Comparison of ENCODE assay signal across 8 cellular contexts in the genomic region with DNA sequence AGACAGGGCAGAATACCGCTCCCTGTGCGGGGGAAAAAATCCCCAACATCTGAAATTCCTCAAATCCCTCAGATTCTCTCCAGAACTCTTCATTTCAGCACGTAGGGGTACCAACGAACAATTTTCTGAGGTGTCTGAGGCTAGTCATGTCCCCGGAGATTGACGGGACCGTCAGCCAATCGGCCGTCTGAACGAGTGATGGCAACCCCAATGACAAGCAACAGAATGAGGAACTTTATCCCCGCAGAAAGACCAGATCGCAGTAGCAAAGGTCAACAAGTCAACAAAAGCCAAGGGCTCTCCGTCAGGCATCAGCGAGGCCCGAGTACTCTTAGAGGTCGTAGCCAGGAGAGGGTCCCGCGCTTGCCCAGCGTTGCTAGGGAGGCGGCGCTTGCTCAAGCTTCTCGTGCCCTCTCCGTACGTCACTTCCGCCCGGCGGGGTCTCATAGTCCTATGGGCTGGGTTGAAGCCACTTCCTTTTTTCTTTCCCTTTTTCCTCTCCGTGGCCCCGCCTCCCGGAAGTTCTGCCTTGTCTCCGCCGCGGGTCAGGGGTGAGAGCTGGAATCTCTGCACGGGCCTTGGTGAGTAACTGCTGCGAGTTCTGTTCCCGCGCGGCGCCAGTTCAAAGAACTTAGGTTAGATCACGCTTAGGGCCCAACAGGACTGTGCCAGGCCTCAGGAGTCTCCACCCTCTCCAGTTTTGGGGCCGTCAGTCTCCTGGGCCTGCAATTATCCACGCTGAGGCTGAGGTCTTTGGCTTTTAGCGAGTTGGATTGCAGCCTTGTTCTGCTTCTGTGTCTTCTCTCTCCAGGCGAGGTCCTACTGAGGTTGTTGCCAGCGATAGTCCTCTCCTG. TPM values are rescaled to one million over a fixed set of nuclear protein-coding genes. Genes with fewer than 3 reads are reported as not detected.
DNase-seq lines count a peak whose midpoint lies in the region; ATAC-seq and TF ChIP-seq lines count a peak whose summit lies in the region.

A gene with protein sequence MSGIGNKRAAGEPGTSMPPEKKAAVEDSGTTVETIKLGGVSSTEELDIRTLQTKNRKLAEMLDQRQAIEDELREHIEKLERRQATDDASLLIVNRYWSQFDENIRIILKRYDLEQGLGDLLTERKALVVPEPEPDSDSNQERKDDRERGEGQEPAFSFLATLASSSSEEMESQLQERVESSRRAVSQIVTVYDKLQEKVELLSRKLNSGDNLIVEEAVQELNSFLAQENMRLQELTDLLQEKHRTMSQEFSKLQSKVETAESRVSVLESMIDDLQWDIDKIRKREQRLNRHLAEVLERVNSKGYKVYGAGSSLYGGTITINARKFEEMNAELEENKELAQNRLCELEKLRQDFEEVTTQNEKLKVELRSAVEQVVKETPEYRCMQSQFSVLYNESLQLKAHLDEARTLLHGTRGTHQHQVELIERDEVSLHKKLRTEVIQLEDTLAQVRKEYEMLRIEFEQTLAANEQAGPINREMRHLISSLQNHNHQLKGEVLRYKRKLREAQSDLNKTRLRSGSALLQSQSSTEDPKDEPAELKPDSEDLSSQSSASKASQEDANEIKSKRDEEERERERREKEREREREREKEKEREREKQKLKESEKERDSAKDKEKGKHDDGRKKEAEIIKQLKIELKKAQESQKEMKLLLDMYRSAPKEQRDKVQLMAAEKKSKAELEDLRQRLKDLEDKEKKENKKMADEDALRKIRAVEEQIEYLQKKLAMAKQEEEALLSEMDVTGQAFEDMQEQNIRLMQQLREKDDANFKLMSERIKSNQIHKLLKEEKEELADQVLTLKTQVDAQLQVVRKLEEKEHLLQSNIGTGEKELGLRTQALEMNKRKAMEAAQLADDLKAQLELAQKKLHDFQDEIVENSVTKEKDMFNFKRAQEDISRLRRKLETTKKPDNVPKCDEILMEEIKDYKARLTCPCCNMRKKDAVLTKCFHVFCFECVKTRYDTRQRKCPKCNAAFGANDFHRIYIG (plus strand): TSS at position 520 of the 854 bp plus-strand sequence. CDS start 1,571 bp downstream, outside the sequence.

- CTCF ChIA-PET in PC-9 (lab: Charles Lee), result interaction anchor here (0.7 to 1.4 kb wide), 2 partner anchors 84 to 1181 kb away, joined by 3 to 4 read pairs; a partner anchor contains a TSS

- peaks cover 4% of the 10 kb centered on the region; the same call in 1 of the 2 replicates for H3F3A ChIP-seq in PC-9 (ENCODE audit: insufficient read depth, low read depth)

- ATAC-seq in GM21619 (IDR thresholded peaks at IDR 0.05; ENCODE audit: unreplicated experiment), result peak; percentile 97

- no peaks in the 10 kb centered on the region for H3K27me3 ChIP-seq in PC-9 (ENCODE audit: insufficient read depth, low read depth)

- H3K4me3 ChIP-seq in Jurkat, Clone E6-1 (ENCODE audit: low read length), result peak within 1 kb of the TSS; percentile 95
- peak within 1 kb of the TSS; percentile 63 for H3K4me3 ChIP-seq in PC-9
- peak within 1 kb of the TSS; percentile 79 for H3K4me3 ChIP-seq in epithelial cell of proximal tubule (ENCODE audit: low read depth, low read length)

- intact Hi-C loops in PC-9 (cut with micrococcal nuclease; ENCODE audit: unreplicated experiment), result loop anchor here (1.0 to 2.0 kb wide), 3 partner anchors 85 to 935 kb away; a partner anchor contains a TSS

- no peaks in the 10 kb centered on the region for H3K9me3 ChIP-seq in PC-9 (ENCODE audit: insufficient read depth, low read depth)

- H3K4me1 ChIP-seq in PC-9 (replicated peaks; ENCODE audit: insufficient read depth), result peaks cover 9% of the 10 kb centered on the region

- POLR2A ChIA-PET in PC-9 (lab: Charles Lee; ENCODE audit: unreplicated experiment), result no interaction called here

- H3K79me2 ChIP-seq in PC-9 (ENCODE audit: low read depth), result peaks cover 34% of the 10 kb centered on the region

- H3K36me3 ChIP-seq in PC-9 (ENCODE audit: low read depth), result peaks cover 7% of the 10 kb centered on the region

- H2AFZ ChIP-seq in PC-9, result peak within 1 kb of the TSS; percentile 93

- H4K20me1 ChIP-seq in PC-9 (ENCODE audit: insufficient read depth), result no peaks in the 10 kb centered on the region

- peak within 1 kb of the TSS; percentile 65 for H3K27ac ChIP-seq in PC-9

- peak; percentile 97 for DNase-seq in DMS153 (lab: John Stamatoyannopoulos, UW)
- DNase-seq in Jurkat, Clone E6-1 (ENCODE audit: low read depth, low spot score), result peak; percentile 97
- DNase-seq in PC-9, result peak; percentile 96 to 98
- DNase-seq in activated T-cell treated with anti-CD3 and anti-CD28 coated beads, Interleukin-2, amount 50 U/mL, for 1 hour, result peak; percentile 99
- peak; percentile 92 for DNase-seq in epithelial cell of proximal tubule (ENCODE audit: low read depth)
- peak; percentile 99 for DNase-seq in mucosa of gallbladder (ENCODE audit: low spot score)
- peak; percentile 99 to 100 for DNase-seq in stimulated activated CD8-positive, alpha-beta memory T cell treated with anti-CD3 and anti-CD28 coated beads, Interleukin-4, amount 100 ng/mL, for 4 hours (ENCODE audit: low read depth in 2 of 2, low spot score in 1 of 2)

- TF ChIP-seq CTCF in PC-9 (conservative IDR thresholded peaks at IDR 0.05) (no peak), epithelial cell of proximal tubule (conservative IDR thresholded peaks at IDR 0.05; ENCODE audit: low read depth, low read length) (no peak)

- H3K9me2 ChIP-seq in PC-9 (ENCODE audit: insufficient read depth), result no peaks in the 10 kb centered on the region

- BruUV-seq in PC-9 (replicated peaks; lab: Mats Ljungman, UMichigan), result TSS peak; percentile 78

- H3K4me2 ChIP-seq in PC-9, result peak within 1 kb of the TSS; percentile 90

RNA-seq across cellular contexts. Expression of the gene that starts here (rescaled TPM):
- 26.7 TPM for polyA plus RNA-seq in Jurkat, Clone E6-1 (2012; ENCODE audit: insufficient read depth, insufficient read length)
- total RNA-seq in PC-9 (2021) (55.8 and 58.7 TPM in 2 replicates), epithelial cell of proximal tubule (17.3 and 23.1 TPM in 2 replicates), mucosa of gallbladder (46.3 TPM)

Comparison
In these comparisons a context has a peak if more than half of its experiments do, and no peak if none do; other contexts are left out.
1. Peak in every context shown above with its lines: DNase-seq, ATAC-seq, H3K4me3 ChIP-seq and H3K27ac ChIP-seq.